Comparison of ENCODE assay signal across 8 cellular contexts in the genomic region with DNA sequence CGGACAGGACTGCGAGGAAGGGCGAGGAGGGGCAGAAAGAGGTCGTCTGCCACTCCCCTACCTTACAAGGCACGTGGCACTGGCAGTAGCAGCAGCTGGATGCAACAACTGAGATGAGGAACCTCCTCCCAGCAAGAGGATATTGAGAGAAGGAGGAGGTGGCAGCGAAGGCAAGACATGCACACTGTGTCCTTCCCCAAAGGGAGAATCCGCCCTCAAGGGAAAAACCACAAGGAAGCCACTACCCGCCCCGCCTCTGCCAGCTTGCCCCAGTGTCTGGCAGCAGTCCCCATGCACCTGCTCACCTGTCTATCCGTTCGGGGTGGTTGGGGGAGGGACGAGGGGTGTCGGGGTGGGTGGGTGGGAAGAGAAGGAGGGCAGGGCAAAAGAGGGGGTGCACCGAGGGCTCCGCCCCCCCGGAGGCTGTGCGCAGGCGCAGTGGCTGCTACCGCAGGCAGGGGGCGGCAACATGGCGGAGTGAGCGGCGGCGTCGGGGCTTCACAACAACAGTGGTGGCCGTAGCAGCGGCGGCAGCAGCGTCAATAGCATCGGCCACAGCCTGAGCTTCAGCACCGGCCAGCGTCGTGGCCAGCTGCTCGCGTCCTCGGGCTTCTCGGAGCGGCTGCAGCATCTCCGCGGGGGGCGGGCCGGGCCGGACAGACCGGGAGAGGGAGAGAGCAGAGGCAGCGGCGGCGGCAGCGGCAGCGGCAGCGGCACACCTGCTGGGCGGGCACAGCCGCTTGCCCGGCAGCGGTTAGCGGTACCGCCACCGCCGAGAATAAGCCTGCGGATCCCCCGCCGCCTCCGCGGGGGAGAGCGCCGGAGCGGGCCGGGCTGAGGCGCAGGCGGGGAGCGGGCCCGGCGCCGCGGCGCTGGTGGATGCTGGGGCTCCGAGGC. TPM values are rescaled to one million over a fixed set of nuclear protein-coding genes. Genes with fewer than 3 reads are reported as not detected.
DNase-seq lines count a peak whose midpoint lies in the region; ATAC-seq, FAIRE-seq and TF ChIP-seq lines count a peak whose summit lies in the region.

Gene NBEA (plus strand): TSS at position 436 of the 897 bp plus-strand sequence. CDS start 551 bp downstream, outside the sequence.

- H3K27ac ChIP-seq in 22Rv1: peak within 1 kb of the TSS; percentile 56
- peak within 1 kb of the TSS; percentile 64 to 78 for H3K27ac ChIP-seq in kidney (ENCODE audit: low read depth in 2 of 2, low read length in 2 of 2)

- peak; percentile 41 for ATAC-seq in GM18519 (IDR thresholded peaks at IDR 0.05; ENCODE audit: low FRiP score, unreplicated experiment)
- ATAC-seq in HG03060 (IDR thresholded peaks at IDR 0.05; ENCODE audit: low read depth, unreplicated experiment): peak; percentile 45

- no peaks in the 10 kb centered on the region for H3K9me3 ChIP-seq in kidney (ENCODE audit: control insufficient read depth in 1 of 2, low read length in 2 of 2)

- TF ChIP-seq CTCF in 22Rv1 (IDR thresholded peaks at IDR 0.05) (peak; percentile 12; the same call in 1 of the 2 replicates), kidney (IDR thresholded peaks at IDR 0.05; ENCODE audit: borderline replicate concordance, extremely low read depth, insufficient read depth) (no peak)

- H3K4me3 ChIP-seq in kidney (ENCODE audit: low read length in 2 of 2): peak within 1 kb of the TSS; percentile 79 to 83

- DNase-seq in NCI-H2196 treated with DMSO at 0.1 percent for 48 hours (lab: John Stamatoyannopoulos, UW; ENCODE audit: unreplicated experiment) (peak; percentile 49), cerebellar cortex (ENCODE audit: low spot score) (peak; percentile 83), kidney (peak; percentile 93)
- peak; percentile 80 for DNase-seq in activated CD4-positive, CD25-positive, alpha-beta regulatory T cell treated with anti-CD3 and anti-CD28 coated beads, Interleukin-2, amount 50 U/mL, for 72 hours
- peak; percentile 85 for DNase-seq in stimulated activated CD4-positive, alpha-beta T cell treated with anti-CD3 and anti-CD28 coated beads, Interleukin-15, amount 100 ng/mL, for 24 hours

- peaks cover 2 to 3% of the 10 kb centered on the region in 2 donors for H3K4me1 ChIP-seq in kidney (ENCODE audit: control insufficient read depth in 1 of 2, insufficient read depth in 1 of 2, low read depth in 1 of 2, low read length in 2 of 2)

- intact Hi-C loops in kidney (cut with DNase I): no loop called here

- FAIRE-seq in kidney (lab: Jason Lieb, UNC): no peak

- no peaks in the 10 kb centered on the region for H3K36me3 ChIP-seq in kidney (ENCODE audit: control insufficient read depth in 1 of 2, insufficient read depth in 2 of 2, low read length in 2 of 2)

- H3K9ac ChIP-seq in kidney (ENCODE audit: low read length in 2 of 2): peak within 1 kb of the TSS in 1 of 2 donors; percentile 17

RNA-seq across cellular contexts. Expression of gene NBEA, which starts in this region (rescaled TPM):
- total RNA-seq in kidney: 14.6 TPM
- 4.7 TPM for polyA plus RNA-seq in kidney (ENCODE audit: insufficient read depth, low read depth, low replicate concordance)

Comparison
In these comparisons a context has a peak if more than half of its experiments do, and no peak if none do; other contexts are left out.
1. Peak in every context shown above with its lines: DNase-seq, ATAC-seq, H3K4me3 ChIP-seq and H3K27ac ChIP-seq.